In the genomic region with DNA sequence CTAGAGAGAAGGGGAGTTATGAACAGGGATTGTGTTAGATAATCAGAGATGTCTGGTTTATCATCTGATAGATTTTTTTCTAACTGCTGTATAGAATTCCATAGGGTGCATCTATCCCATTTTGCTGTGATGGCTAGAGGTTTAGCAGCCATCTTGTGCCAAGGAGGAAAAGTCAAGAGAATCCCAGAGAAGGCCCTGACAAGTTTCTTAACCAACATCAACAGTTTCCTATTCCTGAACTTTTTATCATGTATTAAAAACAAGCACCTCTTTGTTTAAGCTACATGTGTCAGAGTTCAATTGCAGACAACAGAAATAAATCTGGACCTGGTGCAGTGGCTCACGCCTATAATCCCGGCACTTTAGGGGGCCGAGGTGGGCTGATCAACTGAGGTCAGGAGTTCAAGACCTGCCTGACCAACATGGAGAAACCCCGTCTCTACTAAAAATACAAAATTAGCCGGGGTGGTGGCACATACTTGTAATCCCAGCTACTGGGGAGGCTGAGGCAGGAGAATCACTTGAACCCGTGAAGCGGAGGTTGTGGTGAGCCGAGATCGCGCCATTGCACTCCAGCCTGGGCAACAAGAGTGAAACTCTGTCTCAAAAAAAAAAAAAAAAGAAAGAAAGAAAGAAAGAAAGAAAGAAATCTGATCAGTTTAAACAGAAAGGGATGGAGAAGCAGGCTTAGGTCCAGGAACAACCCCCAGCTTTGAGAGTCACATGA, we compare ENCODE assay signal across 8 cellular contexts. TPM values are rescaled to one million over a fixed set of nuclear protein-coding genes. Genes with fewer than 3 reads are reported as not detected.
DNase-seq lines count a peak whose midpoint lies in the region; ATAC-seq and TF ChIP-seq lines count a peak whose summit lies in the region.
"Not testable (repeated sequence)": the region's sequence is repeated elsewhere in the genome, so short reads cannot be mapped to it uniquely, and the experiment has no call there.
"Had no signal": no experiment of that assay in that cellular context is flagged by ENCODE, and none has a peak within 500 bp of the region (broad histone marks: within the 10 kb centered on the region; RNA-seq: fewer than 3 reads in every experiment).

No MANE protein-coding gene starts in this region.

- H3K27ac ChIP-seq in DND-41 (ENCODE audit: low read length) = peak overlapping the region; percentile 49; the same call in 1 of the 2 replicates
- peak overlapping the region; percentile 14; the same call in 1 of the 2 replicates for H3K27ac ChIP-seq in VCaP
- H3K27ac ChIP-seq in adrenal gland = peak overlapping the region in 3 of 5 donors; percentile 37 to 76 (median 66)
- peak overlapping the region in 8 of 10 donors; percentile 17 to 80 (median 68) for H3K27ac ChIP-seq in heart right ventricle
- H3K27ac ChIP-seq in transverse colon = peak overlapping the region; percentile 26 to 57 (median 46)

- H4K20me1 ChIP-seq in DND-41 (ENCODE audit: insufficient read depth, low read length) = not testable (repeated sequence)

- H3K79me2 ChIP-seq in DND-41 (ENCODE audit: insufficient read depth, low read length) = not testable (repeated sequence)

- intact Hi-C loops in adrenal gland (cut with DNase I) = not testable (repeated sequence)
- intact Hi-C loops in heart right ventricle (cut with DNase I) (loop anchor here in 1 of 10 donors (5.0 kb wide), 1 partner anchor 37 kb away; no protein-coding TSS in a partner anchor), transverse colon (cut with DNase I; ENCODE audit: low total_unique reads) (loop anchor here (5.0 kb wide), 1 partner anchor 97 kb away; no protein-coding TSS in a partner anchor)

- in situ Hi-C loops in transverse colon (cut with MboI; ENCODE audit: low pct_ligation_motif_present in 1 of 4, low pct_unique_long_range_greater_than_20kb in 1 of 4, low sequenced_read_pairs in 3 of 4) = not testable (repeated sequence)

- TF ChIP-seq POLR2A in adrenal gland (IDR thresholded peaks at IDR 0.05); transverse colon (IDR thresholded peaks at IDR 0.05): not testable (repeated sequence)

- not testable (repeated sequence) for H3K9me3 ChIP-seq in DND-41 (ENCODE audit: insufficient read depth, low read length, severe bottlenecking); adrenal gland (replicated peaks in 1 of 3); heart right ventricle; transverse colon

- H3K9ac ChIP-seq in DND-41 (ENCODE audit: low read depth, low read length) = not testable (repeated sequence)

- not testable (repeated sequence) for H3K36me3 ChIP-seq in DND-41 (ENCODE audit: insufficient read depth, low read length); adrenal gland (replicated peaks in 1 of 2); heart right ventricle; transverse colon

- H3K27me3 ChIP-seq in DND-41 (ENCODE audit: insufficient read depth, low read length, poor library complexity); adrenal gland; transverse colon: not testable (repeated sequence)
- H3K27me3 ChIP-seq in heart right ventricle = peaks cover 0 to 16% (median 0%) of the 10 kb centered on the region in 7 donors

- DNase-seq in DND-41, adrenal gland, heart right ventricle, transverse colon: not testable (repeated sequence)
- DNase-seq in omental fat pad (ENCODE audit: low spot score) = peak; percentile 12

- peak overlapping the region; percentile 9; the same call in 1 of the 2 replicates for H3K4me2 ChIP-seq in DND-41 (ENCODE audit: insufficient read depth, low read length)

- H3K4me1 ChIP-seq in DND-41 (ENCODE audit: insufficient read depth, low read length) (peaks cover 11% of the 10 kb centered on the region), heart right ventricle (peaks cover 3 to 30% (median 12%) of the 10 kb centered on the region in 9 donors), transverse colon (peaks cover 0 to 13% (median 7%) of the 10 kb centered on the region in 4 donors)
- H3K4me1 ChIP-seq in adrenal gland (replicated peaks in 1 of 2) = not testable (repeated sequence)

- WGBS in adrenal gland, 4 donors = 74 to 82% (median 75%) methylated on average over 10 of the region's 10 CpGs
- WGBS in heart right ventricle, 2 donors = 67 to 76% methylated on average over 10 of the region's 10 CpGs
- 70 to 76% methylated on average over 2 to 10 of the region's 10 CpGs for WGBS in transverse colon (ENCODE audit: low coverage in 1 of 2), 2 donors

- TF ChIP-seq EP300 in transverse colon (IDR thresholded peaks at IDR 0.05; ENCODE audit: low read depth) = not testable (repeated sequence)

- H3K4me3 ChIP-seq in DND-41 (ENCODE audit: low read depth in 1 of 2, low read length in 2 of 2); adrenal gland; transverse colon: not testable (repeated sequence)
- peak overlapping the region in 3 of 10 donors; percentile 3 to 30 (median 19) for H3K4me3 ChIP-seq in heart right ventricle

- not testable (repeated sequence) for TF ChIP-seq CTCF in DND-41 (IDR thresholded peaks at IDR 0.05; ENCODE audit: borderline replicate concordance, extremely low read depth, low read length, poor library complexity, severe bottlenecking); VCaP (conservative IDR thresholded peaks at IDR 0.05); adrenal gland (IDR thresholded peaks at IDR 0.05); heart right ventricle (IDR thresholded peaks at IDR 0.05); omental fat pad (IDR thresholded peaks at IDR 0.05); transverse colon (IDR thresholded peaks at IDR 0.05)

- peak overlapping the region; percentile 70 for H2AFZ ChIP-seq in DND-41 (ENCODE audit: low read depth, low read length)

- ATAC-seq in DND-41 (ENCODE audit: insufficient read depth, low read depth); heart right ventricle; omental fat pad (ENCODE audit: low FRiP score): not testable (repeated sequence)

RNA-seq across cellular contexts. Expression of a gene that starts 2.4 kb away (rescaled TPM):
- under 1 TPM in 1 of 8 donors, not detected in 7; 0.41 TPM for total RNA-seq in adrenal gland
- polyA plus RNA-seq in adrenal gland = under 1 TPM in 1 of 3 donors, not detected in 2; 0.24 TPM
- not detected for total RNA-seq in heart right ventricle
- under 1 TPM in 1 of 2 donors, not detected in 1; 0.01 TPM for polyA plus RNA-seq in heart right ventricle
- total RNA-seq in omental fat pad = not detected
- not detected for total RNA-seq in transverse colon
- total RNA-seq: left ventricle myocardium superior, ureter had no signal

RNA-seq across cellular contexts. Expression of a gene that starts 21.8 kb away (rescaled TPM):
- total RNA-seq in adrenal gland = 100 to 1,000 TPM in 1 of 8 donors, 10 to 100 TPM in 7; 33.6 to 117 (median 52.4) TPM
- 10 to 100 TPM in 2 of 3 donors, 1 to 10 TPM in 1; 7.8 to 29.4 (median 27.6) TPM for polyA plus RNA-seq in adrenal gland
- total RNA-seq in heart right ventricle = 10 to 100 TPM; 16.6 to 68.0 (median 26.3) TPM
- 10 to 100 TPM; 33.8 to 38.1 TPM for polyA plus RNA-seq in heart right ventricle
- 100 to 1,000 TPM in 3 of 4 donors, 10 to 100 TPM in 1; 69.3 to 593 (median 113) TPM for total RNA-seq in omental fat pad
- 100 to 1,000 TPM; 115 to 440 (median 137) TPM for total RNA-seq in transverse colon

RNA-seq across cellular contexts. Expression of a gene that starts 36.9 kb away (rescaled TPM):
- total RNA-seq in adrenal gland = under 1 TPM in 7 of 8 donors, not detected in 1; 0.23 to 0.32 (median 0.26) TPM
- polyA plus RNA-seq in adrenal gland = under 1 TPM; 0.04 to 0.17 (median 0.16) TPM
- under 1 TPM; 0.24 to 0.69 (median 0.41) TPM for total RNA-seq in heart right ventricle
- under 1 TPM; 0.22 TPM for polyA plus RNA-seq in heart right ventricle
- under 1 TPM in 3 of 4 donors, not detected in 1; 0.24 to 0.63 (median 0.63) TPM for total RNA-seq in omental fat pad
- not detected for total RNA-seq in transverse colon

Comparison
In these comparisons a context has a peak if more than half of its experiments do, and no peak if none do; other contexts are left out.
1. H3K27ac ChIP-seq: peak in every context shown above with its lines; median percentile 68 in heart right ventricle; 66 in adrenal gland; 49 in DND-41; 46 in transverse colon; 14 in VCaP.